8 cellular contexts compared by ENCODE assay signal in genomic region chr6:27177454-27178000, GRCh38.
DNase-seq lines count a peak whose midpoint lies in the region; ATAC-seq and TF ChIP-seq lines count a peak whose summit lies in the region.

No MANE protein-coding gene starts in this region.

- H3K9me3 ChIP-seq in ovary = no peaks in the 10 kb centered on the region

- TF ChIP-seq CTCF in ovary (IDR thresholded peaks at IDR 0.05) (peak in 2 of 3 donors; percentile 14 to 22), type B pancreatic cell (conservative IDR thresholded peaks at IDR 0.05) (peak; percentile 66)

- DNase-seq in ELR (ENCODE audit: low read depth) (peak; percentile 92), Kasumi-1 (lab: John Stamatoyannopoulos, UW) (peak; percentile 69 to 81), SK-N-DZ (ENCODE audit: low spot score) (peak; percentile 64), Right ventricle myocardium inferior (ENCODE audit: missing footprints) (peak; percentile 87), ovary (peak; percentile 58 to 79 (median 70)), type B pancreatic cell (ENCODE audit: extremely low spot score, unreplicated experiment) (peak; percentile 86)
- peak; percentile 69 to 86 for DNase-seq in activated naive CD4-positive, alpha-beta T cell treated with anti-CD3 and anti-CD28 coated beads, Interleukin-2, amount 50 U/mL, for 72 hours (ENCODE audit: low spot score in 2 of 2)

- no peaks in the 10 kb centered on the region for H3K36me3 ChIP-seq in ovary

- H3K27me3 Mint-ChIP-seq in type B pancreatic cell = peaks cover 8% of the 10 kb centered on the region

- H3K36me3 Mint-ChIP-seq in activated naive CD4-positive, alpha-beta T cell treated with anti-CD3 and anti-CD28 coated beads, Interleukin-2, amount 50 U/mL, for 72 hours = peaks cover 0 to 4% of the 10 kb centered on the region in 2 donors
- peaks cover 5% of the 10 kb centered on the region for H3K36me3 Mint-ChIP-seq in type B pancreatic cell

- intact Hi-C loops in Right ventricle myocardium inferior (cut with DNase I) = loop anchor here (5.0 to 10.0 kb wide), 4 partner anchors 297 to 725 kb away; partner anchors contain the start of gene ZNF184
- intact Hi-C loops in ovary (cut with DNase I) = loop anchor here in 2 of 4 donors (10.0 kb wide), 2 partner anchors 297 to 327 kb away; partner anchors contain the start of gene ZNF184 (in 1 of the 2)

- H3K27ac Mint-ChIP-seq in activated naive CD4-positive, alpha-beta T cell treated with anti-CD3 and anti-CD28 coated beads, Interleukin-2, amount 50 U/mL, for 72 hours = peak overlapping the region; percentile 98 to 100
- H3K27ac Mint-ChIP-seq in type B pancreatic cell = peak overlapping the region; percentile 97

- 0 to 1% (median 0%) methylated on average over 30 of the region's 30 CpGs for WGBS in ovary, 3 donors

- no peaks in the 10 kb centered on the region for H3K27me3 ChIP-seq in ovary

- TF ChIP-seq POLR2A in ovary (IDR thresholded peaks at IDR 0.05) = no peak

- H3K27ac ChIP-seq in ovary = peak overlapping the region; percentile 76 to 79

- H3K4me1 Mint-ChIP-seq in type B pancreatic cell (ENCODE audit: unreplicated experiment) = peaks cover 3% of the 10 kb centered on the region

- no peaks in the 10 kb centered on the region for H3K9me3 Mint-ChIP-seq in activated naive CD4-positive, alpha-beta T cell treated with anti-CD3 and anti-CD28 coated beads, Interleukin-2, amount 50 U/mL, for 72 hours
- H3K9me3 Mint-ChIP-seq in type B pancreatic cell = peaks cover 6% of the 10 kb centered on the region

- peaks cover 2% of the 10 kb centered on the region for H3K4me1 ChIP-seq in ovary (ENCODE audit: insufficient read depth)

- H3K4me3 Mint-ChIP-seq in type B pancreatic cell = peak overlapping the region; percentile 95

- TF ChIP-seq EP300 in ovary (IDR thresholded peaks at IDR 0.05) = no peak

- ATAC-seq in GM21825 (IDR thresholded peaks at IDR 0.05; ENCODE audit: unreplicated experiment) (peak; percentile 67), Right ventricle myocardium inferior (peak; percentile 77)
- ATAC-seq in activated naive CD4-positive, alpha-beta T cell treated with anti-CD3 and anti-CD28 coated beads, Interleukin-2, amount 50 U/mL, for 72 hours = peak; percentile 83 to 88

- peak overlapping the region; percentile 56 for H3K4me3 ChIP-seq in ovary

Comparison
In these comparisons a context has a peak if more than half of its experiments do, and no peak if none do; other contexts are left out.
1. Peak in every context shown above with its lines: DNase-seq, ATAC-seq, H3K4me3 ChIP-seq and H3K27ac ChIP-seq.